16 cellular contexts compared by ENCODE assay signal in the genomic region with DNA sequence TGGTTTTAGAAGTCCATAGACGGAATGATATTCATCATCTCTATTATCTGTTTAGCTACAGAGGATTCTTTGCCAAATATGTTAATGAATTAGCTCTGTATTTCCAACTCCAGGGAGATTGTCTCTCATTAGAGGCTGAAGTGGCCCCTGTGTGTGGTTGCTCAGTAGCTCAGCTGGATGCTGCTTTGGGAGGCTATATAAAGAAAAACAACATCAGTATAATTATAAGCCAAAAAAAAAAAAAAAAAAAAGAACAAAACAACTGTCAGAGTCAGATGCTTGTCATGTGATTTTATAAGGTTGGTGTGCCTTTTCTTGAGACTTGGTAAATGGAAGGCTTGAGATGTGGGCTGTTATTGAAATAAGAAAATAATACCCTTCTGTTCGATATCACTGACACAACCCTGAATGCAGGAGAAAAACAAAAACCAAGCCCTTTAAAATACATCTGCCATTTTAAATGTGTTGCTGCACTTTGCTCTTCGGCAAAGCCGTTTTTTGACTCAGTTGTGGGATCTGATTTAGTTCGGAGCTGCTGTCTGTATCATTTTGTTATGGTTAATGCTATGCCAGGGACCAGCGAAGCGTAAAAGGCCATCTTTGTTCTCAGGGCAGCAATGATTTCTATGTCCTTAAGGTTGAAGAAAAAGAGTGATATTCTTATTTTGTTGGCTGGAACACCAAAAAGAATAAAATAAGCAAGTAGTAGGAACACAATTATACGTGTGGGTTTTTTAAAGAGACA.
A peak's percentile ranks its signal among the peaks of the same experiment; 100 is the strongest.
DNase-seq lines count a peak whose midpoint lies in the region; ATAC-seq and TF ChIP-seq lines count a peak whose summit lies in the region.
"Had no signal": no experiment of that assay in that cellular context is flagged by ENCODE, and none has a peak within 500 bp of the region (broad histone marks: within the 10 kb centered on the region; RNA-seq: fewer than 3 reads in every experiment).

No MANE protein-coding gene starts in this region.

- ATAC-seq in GM21723 (IDR thresholded peaks at IDR 0.05; ENCODE audit: unreplicated experiment) = no peak

- H3K27me3 Mint-ChIP-seq in nephron (ENCODE audit: low read depth) = peaks cover 44% of the 10 kb centered on the region

- no peaks in the 10 kb centered on the region for H3K36me3 ChIP-seq in tibial nerve
- H3K36me3 ChIP-seq: thoracic aorta had no signal

- H3K36me3 Mint-ChIP-seq in nephron (ENCODE audit: low read depth) = peaks cover 8% of the 10 kb centered on the region
- H3K36me3 Mint-ChIP-seq: CD4-positive, alpha-beta memory T cell had no signal

- peaks cover 37% of the 10 kb centered on the region for H3K4me1 Mint-ChIP-seq in nephron
- H3K4me1 Mint-ChIP-seq: CD4-positive, alpha-beta memory T cell had no signal

- H3K9me3 Mint-ChIP-seq in nephron = peaks cover 6% of the 10 kb centered on the region

- H3K27ac ChIP-seq in dorsolateral prefrontal cortex (peak overlapping the region in 48 of 59 donors; percentile 0 to 84 (median 62)), tibial nerve (peak overlapping the region; percentile 58 to 86 (median 72))
- H3K27ac ChIP-seq: parathyroid adenoma, thoracic aorta, VCaP had no signal

- intact Hi-C loops in dorsolateral prefrontal cortex (cut with DNase I) = no loop called here

- WGBS in tibial nerve, 2 donors = 41 to 45% methylated on average over 8 of the region's 8 CpGs

- DNase-seq in NCI-H345 (lab: John Stamatoyannopoulos, UW) = peak; percentile 5
- DNase-seq in NCI-H345 treated with DMSO at 0.1 percent for 48 hours (lab: John Stamatoyannopoulos, UW; ENCODE audit: unreplicated experiment) = no peak
- no peak for DNase-seq in dorsolateral prefrontal cortex
- no peak for DNase-seq in tibial nerve (ENCODE audit: low spot score in 2 of 2)
- DNase-seq in NCI-H1694 treated with DMSO at 0.1 percent for 48 hours (lab: John Stamatoyannopoulos, UW) = no peak
- no peak for DNase-seq in EL
- DNase-seq: CD4-positive, alpha-beta memory T cell; H7; NCI-H1930; NCI-H774 had no signal

- no peak for TF ChIP-seq EP300 in tibial nerve (IDR thresholded peaks at IDR 0.05)

- peak overlapping the region; percentile 12 to 73 (median 50) for H3K4me3 ChIP-seq in dorsolateral prefrontal cortex
- H3K4me3 ChIP-seq in tibial nerve = peak overlapping the region in 3 of 4 donors; percentile 15 to 43 (median 22)

- no peak for TF ChIP-seq POLR2A in tibial nerve (IDR thresholded peaks at IDR 0.05)

- no peaks in the 10 kb centered on the region for H3K9me3 ChIP-seq in tibial nerve
- H3K9me3 ChIP-seq: thoracic aorta had no signal

- H3K27me3 ChIP-seq in dorsolateral prefrontal cortex (no peaks in the 10 kb centered on the region), tibial nerve (no peaks in the 10 kb centered on the region)

- H3K4me3 Mint-ChIP-seq in nephron = peak overlapping the region; percentile 16 to 54 (median 41)
- H3K4me3 Mint-ChIP-seq: CD4-positive, alpha-beta memory T cell had no signal

- TF ChIP-seq CTCF in dorsolateral prefrontal cortex (IDR thresholded peaks at IDR 0.05 in 54 of 56, conservative IDR thresholded peaks at IDR 0.05 in 2 of 56; ENCODE audit: low read depth in 1 of 56, partially characterized antibody in 56 of 56) (no peak), nephron (IDR thresholded peaks at IDR 0.05; ENCODE audit: unreplicated experiment in 3 of 3) (no peak), tibial nerve (IDR thresholded peaks at IDR 0.05) (no peak)

- peak overlapping the region; percentile 15 to 58 (median 46) for H3K27ac Mint-ChIP-seq in nephron
- H3K27ac Mint-ChIP-seq: activated T-helper 2 cell treated with anti-CD3 and anti-CD28 coated beads, Interferon-gamma antibody, Interleukin-2, Interleukin-4, amounts not matched to agents 10 μg/mL and 5 μg/mL and 100 μg/mL, durations not matched to agents 14 hours and 24 hours and 36 hours; CD4-positive, alpha-beta memory T cell had no signal

- peaks cover 0 to 13% (median 3%) of the 10 kb centered on the region in 4 donors for H3K4me1 ChIP-seq in tibial nerve
- H3K4me1 ChIP-seq: parathyroid adenoma had no signal
